1 cellular context compared by ENCODE assay signal in genomic region chr3:78665776-78666457, GRCh38.
TF ChIP-seq lines count a peak whose summit lies in the region.

No MANE protein-coding gene starts in this region.

TF ChIP-seq in IMR-90, 13 proteins besides CTCF, POLR2A, EP300 and RAD21 (continued from another document):
- TF ChIP-seq CHD1 (IDR thresholded peaks at IDR 0.05; ENCODE audit: low read depth, low read length), result no peak
- TF ChIP-seq NFE2L2 (IDR thresholded peaks at IDR 0.05; ENCODE audit: low read depth, low read length), result no peak
- TF ChIP-seq ELK1 (IDR thresholded peaks at IDR 0.05; ENCODE audit: borderline replicate concordance, low read depth, low read length), result no peak
- TF ChIP-seq RCOR1 (IDR thresholded peaks at IDR 0.05; ENCODE audit: insufficient replicate concordance, low read length), result no peak
- TF ChIP-seq SMC3 (IDR thresholded peaks at IDR 0.05; ENCODE audit: low read depth, low read length), result no peak
- TF ChIP-seq MAFK (IDR thresholded peaks at IDR 0.05; ENCODE audit: low read depth, low read length), result no peak
- no peak for TF ChIP-seq MAZ (IDR thresholded peaks at IDR 0.05; ENCODE audit: borderline replicate concordance, low read depth, low read length)
- no peak for TF ChIP-seq MXI1 (IDR thresholded peaks at IDR 0.05; ENCODE audit: borderline replicate concordance, low read depth, low read length)
- TF ChIP-seq BHLHE40 (IDR thresholded peaks at IDR 0.05; ENCODE audit: low read depth, low read length), result no peak
